ENCODE assay signal across 19 cellular contexts in the genomic region with DNA sequence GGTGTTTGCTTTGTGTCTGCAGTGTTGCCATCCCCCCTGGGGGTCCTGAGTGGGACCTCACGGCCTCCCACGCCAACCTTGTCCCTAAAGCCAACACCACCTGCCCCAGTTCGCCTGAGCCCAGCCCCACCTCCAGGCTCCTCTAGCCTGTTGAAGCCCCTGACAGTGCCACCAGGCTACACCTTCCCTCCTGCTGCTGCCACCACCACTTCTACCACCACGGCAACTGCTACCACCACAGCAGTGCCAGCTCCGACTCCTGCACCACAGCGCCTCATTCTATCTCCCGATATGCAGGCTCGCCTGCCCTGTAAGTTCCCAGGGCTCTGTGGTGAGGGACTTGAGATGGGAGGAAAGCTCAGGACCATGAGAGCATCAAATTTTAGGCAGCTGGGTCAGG. TPM values are rescaled to one million over a fixed set of nuclear protein-coding genes. Genes with fewer than 3 reads are reported as not detected.
"Had no signal": no experiment of that assay in that cellular context is flagged by ENCODE, and none has a peak within 500 bp of the region (broad histone marks: within the 10 kb centered on the region; RNA-seq: fewer than 3 reads in every experiment).

No MANE protein-coding gene starts in this region.

- H3K4me1 Mint-ChIP-seq: nephron progenitor cell, WTC11 had no signal

- ATAC-seq: activated CD8-positive, alpha-beta T cell treated with anti-CD3 and anti-CD28 coated beads, Interleukin-2, amount 10 ng/mL, durations not matched to agents 7 days and 5 days; activated T-helper 17 cell treated with anti-CD3 and anti-CD28 coated beads, Interleukin-2, amount 50 U/mL, for 72 hours; esophagus mucosa; right cardiac atrium; upper lobe of right lung; WTC11 had no signal

- H3K9me3 ChIP-seq: ascending aorta, breast epithelium, prostate gland, SJCRH30, upper lobe of right lung had no signal

- H3K27me3 Mint-ChIP-seq: activated T-helper 17 cell treated with anti-CD3 and anti-CD28 coated beads, Interleukin-2, amount 50 U/mL, for 72 hours; stimulated activated naive CD8-positive, alpha-beta T cell treated with anti-CD3 and anti-CD28 coated beads, Interleukin-15, Interleukin-2, amounts not matched to agents 100 ng/mL and 50 ng/mL, for 24 hours had no signal

- H3K27ac ChIP-seq: ascending aorta, breast epithelium, prostate gland, SJCRH30, upper lobe of right lung had no signal

- H3K4me1 ChIP-seq: ascending aorta, breast epithelium, prostate gland, SJCRH30, upper lobe of right lung had no signal

- H3K27ac Mint-ChIP-seq: WTC11 had no signal

- FAIRE-seq: small intestine had no signal

- H3K27me3 ChIP-seq: ascending aorta, breast epithelium, SJCRH30, upper lobe of right lung had no signal

- DNase-seq: activated CD4-positive, alpha-beta T cell treated with anti-CD3 and anti-CD28 coated beads for 48 hours; activated CD8-positive, alpha-beta memory T cell treated with anti-CD3 and anti-CD28 coated beads, Interleukin-2, amount 50 U/mL, for 4 hours; activated CD8-positive, alpha-beta T cell treated with anti-CD3 and anti-CD28 coated beads, Interleukin-2, amount 10 ng/mL, durations not matched to agents 7 days and 5 days; hippocampal formation; nephron progenitor cell; occipital lobe; right cardiac atrium; SJCRH30; small intestine; stimulated activated CD4-positive, alpha-beta T cell treated with anti-CD3 and anti-CD28 coated beads, Interleukin-4, amount 100 ng/mL, for 24 hours; T-helper 2 cell; upper lobe of right lung had no signal

- H3K9me3 Mint-ChIP-seq: activated T-helper 17 cell treated with anti-CD3 and anti-CD28 coated beads, Interleukin-2, amount 50 U/mL, for 72 hours; nephron progenitor cell; stimulated activated naive CD8-positive, alpha-beta T cell treated with anti-CD3 and anti-CD28 coated beads, Interleukin-15, Interleukin-2, amounts not matched to agents 100 ng/mL and 50 ng/mL, for 24 hours; WTC11 had no signal

- H3K4me3 ChIP-seq: ascending aorta, breast epithelium, prostate gland, SJCRH30, upper lobe of right lung had no signal

- H3K4me3 Mint-ChIP-seq: activated CD8-positive, alpha-beta T cell treated with anti-CD3 and anti-CD28 coated beads, Interleukin-2, amount 10 ng/mL, durations not matched to agents 7 days and 5 days; activated T-helper 17 cell treated with anti-CD3 and anti-CD28 coated beads, Interleukin-2, amount 50 U/mL, for 72 hours; nephron progenitor cell; stimulated activated naive CD8-positive, alpha-beta T cell treated with anti-CD3 and anti-CD28 coated beads, Interleukin-15, Interleukin-2, amounts not matched to agents 100 ng/mL and 50 ng/mL, for 24 hours; WTC11 had no signal

RNA-seq across cellular contexts. Expression of gene CFAP119, which starts 40.7 kb away (rescaled TPM):
- total RNA-seq: ascending aorta had no signal
